ENCODE assay signal across 7 cellular contexts in the genomic region with DNA sequence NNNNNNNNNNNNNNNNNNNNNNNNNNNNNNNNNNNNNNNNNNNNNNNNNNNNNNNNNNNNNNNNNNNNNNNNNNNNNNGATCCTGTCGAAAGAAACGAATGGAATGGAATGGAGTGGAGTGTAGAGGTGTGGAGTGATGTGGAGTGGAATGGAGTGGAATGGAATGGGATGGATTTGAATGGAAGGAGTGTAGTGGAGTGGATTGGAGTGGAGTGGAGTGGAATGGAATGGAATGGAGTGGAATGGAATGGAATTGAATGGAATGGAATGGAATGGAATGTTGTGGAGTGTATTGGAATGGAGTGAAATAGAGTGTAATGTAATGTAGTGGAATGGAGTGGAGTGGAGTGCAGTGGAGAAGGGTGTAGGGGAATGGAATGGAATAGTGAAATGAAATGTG.
DNase-seq lines count a peak whose midpoint lies in the region; ATAC-seq, FAIRE-seq and TF ChIP-seq lines count a peak whose summit lies in the region.
"Not testable (repeated sequence)": the region's sequence is repeated elsewhere in the genome, so short reads cannot be mapped to it uniquely, and the experiment has no call there.

No MANE protein-coding gene starts in this region.

- peaks cover 11% of the 10 kb centered on the region; the same call in 1 of the 2 replicates for H3K36me3 ChIP-seq in GM23338 (ENCODE audit: insufficient read depth)
- H3K36me3 ChIP-seq in Karpas-422 (ENCODE audit: insufficient read depth, low read length); HepG2 (replicated peaks in 1 of 2; ENCODE audit: control insufficient read depth in 1 of 2, insufficient read depth in 2 of 2, low read length in 2 of 2); spleen: not testable (repeated sequence)

- not testable (repeated sequence) for H3K79me2 ChIP-seq in GM23338 (replicated peaks; ENCODE audit: insufficient read depth); Karpas-422 (ENCODE audit: low read length); HepG2 (ENCODE audit: insufficient read depth, low read length)

- not testable (repeated sequence) for H4K20me1 ChIP-seq in GM23338 (replicated peaks; ENCODE audit: insufficient read depth); Karpas-422 (ENCODE audit: insufficient read depth, low read depth, low read length); HepG2 (ENCODE audit: insufficient read depth, low read length)

- not testable (repeated sequence) for H3K27me3 ChIP-seq in GM23338 (ENCODE audit: insufficient read depth); Karpas-422 (ENCODE audit: low read length); HepG2 (ENCODE audit: control insufficient read depth in 1 of 2, insufficient read depth in 2 of 2, low read length in 2 of 2); spleen (replicated peaks in 1 of 7)

- DNase-seq in GM23338 (ENCODE audit: low spot score); HepG2 (ENCODE audit: low spot score): not testable (repeated sequence)
- DNase-seq in Karpas-422 (peak; percentile 39), spleen (peak; percentile 2)

- not testable (repeated sequence) for H3K4me2 ChIP-seq in GM23338; Karpas-422 (ENCODE audit: low read depth, low read length, poor library complexity, severe bottlenecking); HepG2 (ENCODE audit: low read depth, low read length)

- not testable (repeated sequence) for H3K9ac ChIP-seq in Karpas-422 (ENCODE audit: low read length); HepG2 (ENCODE audit: insufficient read depth, low read depth, low read length)

- peak overlapping the region; percentile 40; the same call in 1 of the 2 replicates for H3K4me3 ChIP-seq in GM23338
- H3K4me3 ChIP-seq in Karpas-422 (ENCODE audit: low read length); HepG2 (replicated peaks in 1 of 3; ENCODE audit: insufficient read depth in 1 of 3, low read depth in 2 of 3, low read length in 3 of 3); spleen: not testable (repeated sequence)

- 0% methylated on average over 2 of the region's 2 CpGs for WGBS in HepG2 (ENCODE audit: low lambda C conversion rate)
- WGBS in spleen, 5 donors = 43 to 87% (median 54%) methylated on average over 2 of the region's 2 CpGs

- not testable (repeated sequence) for TF ChIP-seq POLR2A in HepG2 (IDR thresholded peaks at IDR 0.05; ENCODE audit: insufficient read depth in 1 of 2, low read depth in 2 of 2, low read length in 2 of 2); spleen (IDR thresholded peaks at IDR 0.05)

- H3K9me3 ChIP-seq in Karpas-422 (ENCODE audit: low read length) = peaks cover 17% of the 10 kb centered on the region
- peaks cover 25% of the 10 kb centered on the region for H3K9me3 ChIP-seq in HepG2 (ENCODE audit: low read length)
- H3K9me3 ChIP-seq in spleen = peaks cover 13 to 29% (median 25%) of the 10 kb centered on the region in 8 donors

- not testable (repeated sequence) for BruUV-seq in HepG2 (replicated peaks; lab: Mats Ljungman, UMichigan)

- not testable (repeated sequence) for FAIRE-seq in HepG2 (lab: Jason Lieb, UNC)

- H3K9me3 Mint-ChIP-seq in GM23338 = peaks cover 34% of the 10 kb centered on the region

- in situ Hi-C loops in HepG2 (cut with HindIII; ENCODE audit: extremely low pct_ligation_motif_present, low pct_unique_long_range_greater_than_20kb) = not testable (repeated sequence)

- H3K36me3 Mint-ChIP-seq in GM23338 (ENCODE audit: low read depth) = peaks cover 30% of the 10 kb centered on the region

- peak; percentile 21 for ATAC-seq in GM19324 (IDR thresholded peaks at IDR 0.05; ENCODE audit: low FRiP score, unreplicated experiment)
- not testable (repeated sequence) for ATAC-seq in GM23338
- ATAC-seq in HG03045 (IDR thresholded peaks at IDR 0.05; ENCODE audit: unreplicated experiment) = peak; percentile 19
- ATAC-seq in esophagus mucosa = peak; percentile 39
- ATAC-seq in HepG2 = peak; percentile 38

- TF ChIP-seq CTCF in GM23338 (conservative IDR thresholded peaks at IDR 0.05; ENCODE audit: low read depth in 2 of 2); HepG2 (CRISPR knock-in tag; IDR thresholded peaks at IDR 0.05); spleen (IDR thresholded peaks at IDR 0.05 in 8 of 11, conservative IDR thresholded peaks at IDR 0.05 in 3 of 11): not testable (repeated sequence)

- peaks cover 14% of the 10 kb centered on the region for H3K27me3 Mint-ChIP-seq in GM23338 (ENCODE audit: insufficient read depth, low read depth, poor library complexity)

- intact Hi-C loops in HepG2 (cut with micrococcal nuclease; ENCODE audit: unreplicated experiment); spleen (cut with DNase I; ENCODE audit: low total_unique reads): not testable (repeated sequence)

- not testable (repeated sequence) for H3F3A ChIP-seq in GM23338 (replicated peaks; ENCODE audit: low read depth)

- TF ChIP-seq RAD21 in HepG2 (CRISPR knock-in tag; IDR thresholded peaks at IDR 0.05) = not testable (repeated sequence)

- H3K4me1 ChIP-seq in GM23338 (ENCODE audit: insufficient read depth); Karpas-422 (ENCODE audit: low read length); HepG2 (ENCODE audit: insufficient read depth, low read length); spleen: not testable (repeated sequence)

- not testable (repeated sequence) for H2AFZ ChIP-seq in GM23338; Karpas-422 (ENCODE audit: low read length); HepG2 (ENCODE audit: low read length)

- H3K27ac Mint-ChIP-seq in GM23338 = not testable (repeated sequence)

- not testable (repeated sequence) for H3K4me3 Mint-ChIP-seq in GM23338

- not testable (repeated sequence) for H3K9me2 ChIP-seq in GM23338 (ENCODE audit: insufficient read depth); Karpas-422 (replicated peaks; ENCODE audit: insufficient read depth, low read length)

- H3K27ac ChIP-seq in GM23338 (ENCODE audit: low read depth); Karpas-422 (ENCODE audit: low read length); HepG2 (ENCODE audit: extremely low read length, insufficient read depth, low read length); spleen: not testable (repeated sequence)

- CTCF ChIA-PET in HepG2 (lab: Yijun Ruan, JAX; ENCODE audit: low intra/inter-chr PET ratio, low total read pairs) = not testable (repeated sequence)

- TF ChIP-seq EP300 in HepG2 (IDR thresholded peaks at IDR 0.05; ENCODE audit: low read depth in 2 of 2, low read length in 2 of 2); HepG2 (CRISPR knock-in tag; IDR thresholded peaks at IDR 0.05; ENCODE audit: borderline replicate concordance): not testable (repeated sequence)

- POLR2A ChIA-PET in HepG2 (lab: Yijun Ruan, JAX) = not testable (repeated sequence)

- not testable (repeated sequence) for H3K4me1 Mint-ChIP-seq in GM23338

TF ChIP-seq in HepG2, 621 proteins besides CTCF, POLR2A, EP300 and RAD21:
- TF ChIP-seq ZNF207 (IDR thresholded peaks at IDR 0.05; ENCODE audit: borderline replicate concordance) = 0 out of 2 replicates have a peak, but pooled peaks have one; percentile 73
- peak; percentile 69; the same call in 1 of the 2 replicates for TF ChIP-seq NONO (IDR thresholded peaks at IDR 0.05)
- not testable (repeated sequence) for TF ChIP-seq NONO (CRISPR knock-in tag; conservative IDR thresholded peaks at IDR 0.05)
- TF ChIP-seq ATM (IDR thresholded peaks at IDR 0.05; ENCODE audit: borderline replicate concordance) = peak; percentile 7; the same call in 1 of the 2 replicates
- TF ChIP-seq PLRG1 (conservative IDR thresholded peaks at IDR 0.05) = 0 out of 2 replicates have a peak, but pooled peaks have one; percentile 73
TF ChIP-seq in HepG2: peak in this region for 4; not testable (repeated sequence) for 617.
